1 cellular context compared by ENCODE assay signal in the genomic region with DNA sequence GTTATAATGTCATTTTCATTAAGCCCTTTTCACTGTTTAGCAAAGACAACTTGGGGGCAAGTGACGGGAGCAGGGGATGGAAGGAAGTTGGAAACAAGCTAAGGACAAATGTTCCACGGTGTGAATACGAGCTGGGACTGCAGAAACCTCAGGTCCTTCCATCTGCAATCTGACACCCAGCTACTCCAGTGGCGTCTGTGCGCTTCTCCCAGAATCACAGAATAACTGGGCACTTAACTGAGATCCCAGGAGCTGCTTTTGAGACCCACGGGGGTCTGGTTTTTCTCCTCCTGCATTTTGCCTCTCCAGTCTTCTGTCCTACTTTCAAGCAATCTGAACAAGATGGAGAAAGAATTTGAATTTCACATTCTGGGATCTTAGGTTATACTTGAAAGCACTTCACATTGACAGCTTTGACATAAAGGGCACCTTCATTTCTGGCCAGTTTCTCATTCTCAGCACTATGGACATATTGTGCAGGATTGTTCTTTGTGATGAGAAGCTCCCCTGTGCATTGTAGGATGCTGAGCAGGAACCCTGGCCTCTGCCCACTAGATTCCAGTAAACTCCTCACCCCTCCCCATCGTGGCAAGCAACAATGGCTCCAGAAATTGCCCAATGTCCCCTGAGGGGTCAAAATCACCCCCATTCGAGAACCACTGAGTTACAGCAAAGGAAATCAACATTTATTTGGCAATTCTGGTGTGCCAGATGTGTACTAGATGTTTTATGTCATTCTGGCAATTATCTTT.
TF ChIP-seq lines count a peak whose summit lies in the region.

No MANE protein-coding gene starts in this region.

TF ChIP-seq in GM23338, 12 proteins besides CTCF, POLR2A, EP300 and RAD21 (continued from another document):
- TF ChIP-seq, protein P1, sequence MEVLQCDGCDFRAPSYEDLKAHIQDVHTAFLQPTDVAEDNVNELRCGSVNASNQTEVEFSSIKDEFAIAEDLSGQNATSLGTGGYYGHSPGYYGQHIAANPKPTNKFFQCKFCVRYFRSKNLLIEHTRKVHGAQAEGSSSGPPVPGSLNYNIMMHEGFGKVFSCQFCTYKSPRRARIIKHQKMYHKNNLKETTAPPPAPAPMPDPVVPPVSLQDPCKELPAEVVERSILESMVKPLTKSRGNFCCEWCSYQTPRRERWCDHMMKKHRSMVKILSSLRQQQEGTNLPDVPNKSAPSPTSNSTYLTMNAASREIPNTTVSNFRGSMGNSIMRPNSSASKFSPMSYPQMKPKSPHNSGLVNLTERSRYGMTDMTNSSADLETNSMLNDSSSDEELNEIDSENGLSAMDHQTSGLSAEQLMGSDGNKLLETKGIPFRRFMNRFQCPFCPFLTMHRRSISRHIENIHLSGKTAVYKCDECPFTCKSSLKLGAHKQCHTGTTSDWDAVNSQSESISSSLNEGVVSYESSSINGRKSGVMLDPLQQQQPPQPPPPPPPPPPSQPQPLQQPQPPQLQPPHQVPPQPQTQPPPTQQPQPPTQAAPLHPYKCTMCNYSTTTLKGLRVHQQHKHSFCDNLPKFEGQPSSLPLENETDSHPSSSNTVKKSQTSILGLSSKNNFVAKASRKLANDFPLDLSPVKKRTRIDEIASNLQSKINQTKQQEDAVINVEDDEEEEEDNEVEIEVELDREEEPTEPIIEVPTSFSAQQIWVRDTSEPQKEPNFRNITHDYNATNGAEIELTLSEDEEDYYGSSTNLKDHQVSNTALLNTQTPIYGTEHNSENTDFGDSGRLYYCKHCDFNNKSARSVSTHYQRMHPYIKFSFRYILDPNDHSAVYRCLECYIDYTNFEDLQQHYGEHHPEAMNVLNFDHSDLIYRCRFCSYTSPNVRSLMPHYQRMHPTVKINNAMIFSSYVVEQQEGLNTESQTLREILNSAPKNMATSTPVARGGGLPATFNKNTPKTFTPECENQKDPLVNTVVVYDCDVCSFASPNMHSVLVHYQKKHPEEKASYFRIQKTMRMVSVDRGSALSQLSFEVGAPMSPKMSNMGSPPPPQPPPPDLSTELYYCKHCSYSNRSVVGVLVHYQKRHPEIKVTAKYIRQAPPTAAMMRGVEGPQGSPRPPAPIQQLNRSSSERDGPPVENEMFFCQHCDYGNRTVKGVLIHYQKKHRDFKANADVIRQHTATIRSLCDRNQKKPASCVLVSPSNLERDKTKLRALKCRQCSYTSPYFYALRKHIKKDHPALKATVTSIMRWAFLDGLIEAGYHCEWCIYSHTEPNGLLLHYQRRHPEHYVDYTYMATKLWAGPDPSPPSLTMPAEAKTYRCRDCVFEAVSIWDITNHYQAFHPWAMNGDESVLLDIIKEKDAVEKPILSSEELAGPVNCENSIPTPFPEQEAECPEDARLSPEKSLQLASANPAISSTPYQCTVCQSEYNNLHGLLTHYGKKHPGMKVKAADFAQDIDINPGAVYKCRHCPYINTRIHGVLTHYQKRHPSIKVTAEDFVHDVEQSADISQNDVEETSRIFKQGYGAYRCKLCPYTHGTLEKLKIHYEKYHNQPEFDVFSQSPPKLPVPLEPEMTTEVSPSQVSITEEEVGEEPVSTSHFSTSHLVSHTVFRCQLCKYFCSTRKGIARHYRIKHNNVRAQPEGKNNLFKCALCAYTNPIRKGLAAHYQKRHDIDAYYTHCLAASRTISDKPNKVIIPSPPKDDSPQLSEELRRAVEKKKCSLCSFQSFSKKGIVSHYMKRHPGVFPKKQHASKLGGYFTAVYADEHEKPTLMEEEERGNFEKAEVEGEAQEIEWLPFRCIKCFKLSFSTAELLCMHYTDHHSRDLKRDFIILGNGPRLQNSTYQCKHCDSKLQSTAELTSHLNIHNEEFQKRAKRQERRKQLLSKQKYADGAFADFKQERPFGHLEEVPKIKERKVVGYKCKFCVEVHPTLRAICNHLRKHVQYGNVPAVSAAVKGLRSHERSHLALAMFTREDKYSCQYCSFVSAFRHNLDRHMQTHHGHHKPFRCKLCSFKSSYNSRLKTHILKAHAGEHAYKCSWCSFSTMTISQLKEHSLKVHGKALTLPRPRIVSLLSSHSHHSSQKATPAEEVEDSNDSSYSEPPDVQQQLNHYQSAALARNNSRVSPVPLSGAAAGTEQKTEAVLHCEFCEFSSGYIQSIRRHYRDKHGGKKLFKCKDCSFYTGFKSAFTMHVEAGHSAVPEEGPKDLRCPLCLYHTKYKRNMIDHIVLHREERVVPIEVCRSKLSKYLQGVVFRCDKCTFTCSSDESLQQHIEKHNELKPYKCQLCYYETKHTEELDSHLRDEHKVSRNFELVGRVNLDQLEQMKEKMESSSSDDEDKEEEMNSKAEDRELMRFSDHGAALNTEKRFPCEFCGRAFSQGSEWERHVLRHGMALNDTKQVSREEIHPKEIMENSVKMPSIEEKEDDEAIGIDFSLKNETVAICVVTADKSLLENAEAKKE (CRISPR knock-in tag; IDR thresholded peaks at IDR 0.05): no peak
- TF ChIP-seq STAT1 (IDR thresholded peaks at IDR 0.05; ENCODE audit: unreplicated experiment) (no peak), EZH2phosphoT487 (IDR thresholded peaks at IDR 0.05; ENCODE audit: unreplicated experiment) (no peak), JUNB (IDR thresholded peaks at IDR 0.05; ENCODE audit: unreplicated experiment) (no peak)
- TF ChIP-seq, protein P2, sequence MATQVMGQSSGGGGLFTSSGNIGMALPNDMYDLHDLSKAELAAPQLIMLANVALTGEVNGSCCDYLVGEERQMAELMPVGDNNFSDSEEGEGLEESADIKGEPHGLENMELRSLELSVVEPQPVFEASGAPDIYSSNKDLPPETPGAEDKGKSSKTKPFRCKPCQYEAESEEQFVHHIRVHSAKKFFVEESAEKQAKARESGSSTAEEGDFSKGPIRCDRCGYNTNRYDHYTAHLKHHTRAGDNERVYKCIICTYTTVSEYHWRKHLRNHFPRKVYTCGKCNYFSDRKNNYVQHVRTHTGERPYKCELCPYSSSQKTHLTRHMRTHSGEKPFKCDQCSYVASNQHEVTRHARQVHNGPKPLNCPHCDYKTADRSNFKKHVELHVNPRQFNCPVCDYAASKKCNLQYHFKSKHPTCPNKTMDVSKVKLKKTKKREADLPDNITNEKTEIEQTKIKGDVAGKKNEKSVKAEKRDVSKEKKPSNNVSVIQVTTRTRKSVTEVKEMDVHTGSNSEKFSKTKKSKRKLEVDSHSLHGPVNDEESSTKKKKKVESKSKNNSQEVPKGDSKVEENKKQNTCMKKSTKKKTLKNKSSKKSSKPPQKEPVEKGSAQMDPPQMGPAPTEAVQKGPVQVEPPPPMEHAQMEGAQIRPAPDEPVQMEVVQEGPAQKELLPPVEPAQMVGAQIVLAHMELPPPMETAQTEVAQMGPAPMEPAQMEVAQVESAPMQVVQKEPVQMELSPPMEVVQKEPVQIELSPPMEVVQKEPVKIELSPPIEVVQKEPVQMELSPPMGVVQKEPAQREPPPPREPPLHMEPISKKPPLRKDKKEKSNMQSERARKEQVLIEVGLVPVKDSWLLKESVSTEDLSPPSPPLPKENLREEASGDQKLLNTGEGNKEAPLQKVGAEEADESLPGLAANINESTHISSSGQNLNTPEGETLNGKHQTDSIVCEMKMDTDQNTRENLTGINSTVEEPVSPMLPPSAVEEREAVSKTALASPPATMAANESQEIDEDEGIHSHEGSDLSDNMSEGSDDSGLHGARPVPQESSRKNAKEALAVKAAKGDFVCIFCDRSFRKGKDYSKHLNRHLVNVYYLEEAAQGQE (IDR thresholded peaks at IDR 0.05; ENCODE audit: unreplicated experiment): no peak
